25 cellular contexts compared by ENCODE assay signal in the genomic region with DNA sequence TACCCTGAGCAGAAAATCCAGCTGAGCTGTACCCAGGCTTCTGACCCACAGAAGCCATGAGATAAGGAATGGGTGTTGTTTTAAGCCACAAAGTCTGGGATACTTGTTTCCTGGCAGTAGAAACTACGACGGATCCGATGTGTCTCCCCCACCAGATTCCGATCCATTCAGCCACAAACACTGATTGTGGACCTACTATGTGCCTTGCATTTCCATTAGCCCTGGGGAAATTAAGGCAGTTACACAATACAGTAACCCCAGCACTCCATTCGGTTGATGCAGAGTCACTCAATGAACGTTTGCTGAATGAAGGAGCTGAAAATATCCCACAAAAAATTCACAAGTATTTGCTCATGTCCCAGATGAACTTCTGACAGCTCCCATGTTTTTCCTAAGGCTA.
"Had no signal": no experiment of that assay in that cellular context is flagged by ENCODE, and none has a peak within 500 bp of the region (broad histone marks: within the 10 kb centered on the region; RNA-seq: fewer than 3 reads in every experiment).

No MANE protein-coding gene starts in this region.

- H3K27me3 ChIP-seq: colonic mucosa, esophagus squamous epithelium, gastrocnemius medialis had no signal

- ATAC-seq: effector memory CD8-positive, alpha-beta T cell; esophagus mucosa; gastrocnemius medialis; heart right ventricle; left cardiac atrium; left lung; left ventricle myocardium superior; lower lobe of right lung; mucosa of descending colon had no signal

- H3K27ac ChIP-seq: colonic mucosa, epithelial cell of prostate, esophagus squamous epithelium, gastrocnemius medialis, heart right ventricle, left lung, lower lobe of right lung had no signal

- FAIRE-seq: endometrium, islet of Langerhans, keratinocyte had no signal

- H3K4me1 ChIP-seq: colonic mucosa, esophagus squamous epithelium, gastrocnemius medialis, heart right ventricle, left lung, lower lobe of right lung had no signal

- H3K9me3 ChIP-seq: colonic mucosa, esophagus squamous epithelium, gastrocnemius medialis, lower lobe of right lung, mucosa of descending colon had no signal

- DNase-seq: colonic mucosa; cortex of kidney; effector CD8-positive, alpha-beta T cell; effector memory CD8-positive, alpha-beta T cell; endodermal cell; erythroblast; esophagus squamous epithelium; foreskin fibroblast; foreskin melanocyte; gastrocnemius medialis; glutamatergic neuron; head of caudate nucleus; heart right ventricle; hippocampal formation; left cardiac atrium; left lung; left ventricle myocardium superior; lower lobe of right lung; mesenchymal stem cell; mucosa of descending colon had no signal

- H3K4me3 ChIP-seq: colonic mucosa, esophagus squamous epithelium, gastrocnemius medialis, heart right ventricle, left lung, lower lobe of right lung, mucosa of descending colon had no signal

- H3K36me3 ChIP-seq: colonic mucosa, esophagus squamous epithelium, gastrocnemius medialis, heart right ventricle, left lung, lower lobe of right lung had no signal
